In genomic region chr14:94486883-94487282, GRCh38 we compare ENCODE assay signal across 25 cellular contexts. TPM values are rescaled to one million over a fixed set of nuclear protein-coding genes. Genes with fewer than 3 reads are reported as not detected.
A peak's percentile ranks its signal among the peaks of the same experiment; 100 is the strongest.
DNase-seq lines count a peak whose midpoint lies in the region; ATAC-seq lines count a peak whose summit lies in the region.
"Had no signal": no experiment of that assay in that cellular context is flagged by ENCODE, and none has a peak within 500 bp of the region (broad histone marks: within the 10 kb centered on the region; RNA-seq: fewer than 3 reads in every experiment).

No MANE protein-coding gene starts in this region.

- H3K18ac ChIP-seq in trophoblast cell (ENCODE audit: low read length): no peak overlapping the region

- no peaks in the 10 kb centered on the region for H3K79me1 ChIP-seq in trophoblast cell (ENCODE audit: low read length)

- ATAC-seq in HG03095 (IDR thresholded peaks at IDR 0.05; ENCODE audit: unreplicated experiment) (no peak), HG03432 (IDR thresholded peaks at IDR 0.05; ENCODE audit: unreplicated experiment) (no peak)

- DNase-seq in GM23248: no peak
- no peak for DNase-seq in NT2/D1 (ENCODE audit: low read depth, low spot score)
- no peak for DNase-seq in trophoblast cell
- no peak for DNase-seq in activated gamma-delta T cell (lab: John Stamatoyannopoulos, UW)
- no peak for DNase-seq in NCI-H226
- DNase-seq: KG1, NCI-H1436, NCI-H2107 had no signal

- 14 to 16% methylated on average over 4 to 5 of the region's 5 CpGs for WGBS in GM23248 (ENCODE audit: low coverage in 1 of 2, low lambda C conversion rate in 2 of 2, missing lambda C conversion rate in 2 of 2), 2 experiments
- no CpG with 5 or more reads among the region's 5 CpGs for WGBS in trophoblast cell (ENCODE audit: extremely low coverage, insufficient coverage, insufficient read length)

- no peaks in the 10 kb centered on the region for H4K20me1 ChIP-seq in GM23248 (ENCODE audit: insufficient read depth)

- H3K4me1 ChIP-seq in GM23248 (ENCODE audit: insufficient read depth) (peaks cover 1% of the 10 kb centered on the region), NT2/D1 (ENCODE audit: insufficient read depth, insufficient read length) (peaks cover 3% of the 10 kb centered on the region), iPS-15b (ENCODE audit: control insufficient read depth, insufficient read depth, low read length) (peaks cover 8% of the 10 kb centered on the region), trophoblast cell (ENCODE audit: control insufficient read depth in 1 of 2, insufficient read depth in 2 of 2, low read length in 2 of 2) (peaks cover 0 to 3% of the 10 kb centered on the region in 2 experiments)
- H3K4me1 ChIP-seq: Peyer's patch had no signal

- no peaks in the 10 kb centered on the region for H3K9me2 ChIP-seq in GM23248 (ENCODE audit: insufficient read depth)

- H3K27ac ChIP-seq in GM23248 (no peak overlapping the region), trophoblast cell (ENCODE audit: low read depth, low read length) (no peak overlapping the region)
- H3K27ac ChIP-seq: heart left ventricle, Peyer's patch, sigmoid colon, tibial artery had no signal

- H3K4me3 ChIP-seq in GM23248 (no peak overlapping the region), NT2/D1 (ENCODE audit: insufficient read length, low read depth) (peak overlapping the region; percentile 18), iPS-15b (ENCODE audit: low read depth, low read length) (peak overlapping the region; percentile 48), trophoblast cell (ENCODE audit: low read depth, low read length) (no peak overlapping the region)
- H3K4me3 ChIP-seq: heart left ventricle, sigmoid colon, tibial artery had no signal

- H2BK12ac ChIP-seq in trophoblast cell (ENCODE audit: low read length): no peak overlapping the region

- H3K23ac ChIP-seq in trophoblast cell (ENCODE audit: low read length): no peak overlapping the region

- H4K12ac ChIP-seq in trophoblast cell (ENCODE audit: low read depth, low read length): no peak overlapping the region

- H3K27me3 ChIP-seq in GM23248 (replicated peaks; ENCODE audit: insufficient read depth): peaks cover 17% of the 10 kb centered on the region
- no peaks in the 10 kb centered on the region for H3K27me3 ChIP-seq in NT2/D1 (ENCODE audit: insufficient read depth, insufficient read length)
- no peaks in the 10 kb centered on the region for H3K27me3 ChIP-seq in iPS-15b (ENCODE audit: control insufficient read depth, insufficient read depth, low read length)
- H3K27me3 ChIP-seq in trophoblast cell (ENCODE audit: insufficient read depth, low read length): no peaks in the 10 kb centered on the region
- H3K27me3 ChIP-seq: Peyer's patch had no signal

- H4K91ac ChIP-seq in trophoblast cell (ENCODE audit: low read depth, low read length): no peak overlapping the region

- in situ Hi-C loops in GM23248 (cut with MboI): no loop called here

- H3K79me2 ChIP-seq in GM23248 (ENCODE audit: insufficient read depth) (no peaks in the 10 kb centered on the region), trophoblast cell (ENCODE audit: control insufficient read depth, insufficient read depth, low read length, poor library complexity) (no peaks in the 10 kb centered on the region)

- no peaks in the 10 kb centered on the region for H3K36me3 ChIP-seq in GM23248 (ENCODE audit: low read depth)
- H3K36me3 ChIP-seq in NT2/D1 (ENCODE audit: insufficient read depth, insufficient read length, low read length): no peaks in the 10 kb centered on the region
- no peaks in the 10 kb centered on the region for H3K36me3 ChIP-seq in iPS-15b (ENCODE audit: control insufficient read depth, insufficient read depth, low read length)
- H3K36me3 ChIP-seq in trophoblast cell (ENCODE audit: control insufficient read depth in 1 of 2, insufficient read depth in 2 of 2, low read length in 2 of 2): no peaks in the 10 kb centered on the region
- H3K36me3 ChIP-seq: heart left ventricle, Peyer's patch, sigmoid colon, tibial artery had no signal

- H3F3A ChIP-seq in GM23248 (ENCODE audit: insufficient read depth): no peaks in the 10 kb centered on the region

- H2AK5ac ChIP-seq in trophoblast cell (ENCODE audit: low read length): no peak overlapping the region

- peak overlapping the region; percentile 59; the same call in 1 of the 2 replicates for H2AFZ ChIP-seq in GM23248
- no peak overlapping the region for H2AFZ ChIP-seq in trophoblast cell (ENCODE audit: insufficient read depth, low read length, poor library complexity)

- no peak overlapping the region for H2BK5ac ChIP-seq in trophoblast cell (ENCODE audit: low read depth, low read length, poor library complexity)

- H3K9me3 ChIP-seq in GM23248 (ENCODE audit: low read depth) (no peaks in the 10 kb centered on the region), NT2/D1 (ENCODE audit: insufficient read depth, low read length) (no peaks in the 10 kb centered on the region), iPS-15b (ENCODE audit: control insufficient read depth, insufficient read depth, low read length) (no peaks in the 10 kb centered on the region), trophoblast cell (ENCODE audit: insufficient read depth, low read depth, low read length) (peaks cover 3% of the 10 kb centered on the region)
- H3K9me3 ChIP-seq: heart left ventricle, Peyer's patch, sigmoid colon, tibial artery had no signal

- no peak overlapping the region for H3K14ac ChIP-seq in trophoblast cell (ENCODE audit: low read length)

- H2BK120ac ChIP-seq in trophoblast cell (ENCODE audit: insufficient read depth, low read length, poor library complexity): no peak overlapping the region

- H3K4me2 ChIP-seq in GM23248 (ENCODE audit: unreplicated experiment) (no peak overlapping the region), trophoblast cell (ENCODE audit: low read length) (peak overlapping the region; percentile 82)

- H3K4ac ChIP-seq in trophoblast cell (ENCODE audit: low read depth, low read length): no peak overlapping the region

- no peak overlapping the region for H4K8ac ChIP-seq in trophoblast cell (ENCODE audit: low read depth, low read length)

- H3K9ac ChIP-seq in GM23248 (no peak overlapping the region), NT2/D1 (ENCODE audit: insufficient read length, low read depth) (no peak overlapping the region), iPS-15b (ENCODE audit: low read depth, low read length) (peak overlapping the region; percentile 49), trophoblast cell (ENCODE audit: low read length) (no peak overlapping the region)

RNA-seq across cellular contexts. Expression of gene SERPINA9, which starts 10.9 kb away (rescaled TPM):
- not detected in 2 replicates for total RNA-seq in GM23248 (2014; rRNA removed; shearing (Covaris generic))
- polyA plus RNA-seq in GM23248 (2016; fragmentation: Nextera tagmentation; extraction: Ambion mirVana): 0.14 and 0.31 TPM in 2 replicates
- polyA plus RNA-seq in trophoblast cell (2013): not detected in 2 replicates
- total RNA-seq: activated CD8-positive, alpha-beta memory T cell treated with anti-CD3 and anti-CD28 coated beads for 36 hours; activated naive CD4-positive, alpha-beta T cell treated with anti-CD3 and anti-CD28 coated beads for 36 hours; activated T-cell treated with anti-CD3 and anti-CD28 coated beads, Interleukin-2, amount 50 U/mL, for 4 hours; CD4-positive, alpha-beta memory T cell; dermis blood vessel endothelial cell; G401; heart left ventricle; liver; mucosa of gallbladder; neural crest cell; progenitor cell of endocrine pancreas; sigmoid colon had no signal
- polyA plus RNA-seq: CD4-positive, alpha-beta memory T cell; heart left ventricle; liver had no signal

RNA-seq across cellular contexts. Expression of gene SERPINA12, which starts 22.4 kb away (rescaled TPM):
- not detected in 2 replicates for total RNA-seq in GM23248 (2014; rRNA removed; shearing (Covaris generic))
- not detected in 2 replicates for polyA plus RNA-seq in GM23248 (2016; fragmentation: Nextera tagmentation; extraction: Ambion mirVana)
- polyA plus RNA-seq in trophoblast cell (2013): not detected in 2 replicates
- total RNA-seq: activated CD8-positive, alpha-beta memory T cell treated with anti-CD3 and anti-CD28 coated beads for 36 hours; activated naive CD4-positive, alpha-beta T cell treated with anti-CD3 and anti-CD28 coated beads for 36 hours; activated T-cell treated with anti-CD3 and anti-CD28 coated beads, Interleukin-2, amount 50 U/mL, for 4 hours; CD4-positive, alpha-beta memory T cell; dermis blood vessel endothelial cell; G401; heart left ventricle; liver; mucosa of gallbladder; neural crest cell; Peyer's patch; progenitor cell of endocrine pancreas; sigmoid colon had no signal
- polyA plus RNA-seq: CD4-positive, alpha-beta memory T cell; heart left ventricle; sigmoid colon had no signal

RNA-seq across cellular contexts. Expression of gene SERPINA11, which starts 34.3 kb away (rescaled TPM):
- total RNA-seq in GM23248 (2014; rRNA removed; shearing (Covaris generic)): not detected in 2 replicates
- not detected in 2 replicates for polyA plus RNA-seq in GM23248 (2016; fragmentation: Nextera tagmentation; extraction: Ambion mirVana)
- 0.04 TPM in 1 of 2 replicates, not detected in the other for polyA plus RNA-seq in trophoblast cell (2013)
- total RNA-seq: activated CD8-positive, alpha-beta memory T cell treated with anti-CD3 and anti-CD28 coated beads for 36 hours; activated naive CD4-positive, alpha-beta T cell treated with anti-CD3 and anti-CD28 coated beads for 36 hours; activated T-cell treated with anti-CD3 and anti-CD28 coated beads, Interleukin-2, amount 50 U/mL, for 4 hours; CD4-positive, alpha-beta memory T cell; dermis blood vessel endothelial cell; G401; heart left ventricle; neural crest cell; sigmoid colon had no signal
- polyA plus RNA-seq: CD4-positive, alpha-beta memory T cell; heart left ventricle had no signal

Comparison
In these comparisons a context has a peak if more than half of its experiments do, and no peak if none do; other contexts are left out.
1. H3K4me3 ChIP-seq: peak in NT2/D1 (single experiment) and iPS-15b (single experiment); none in GM23248 (single experiment) and trophoblast cell (single experiment).